Comparison of ENCODE assay signal across 8 cellular contexts in genomic region chr14:94963051-94963450, GRCh38.
"Had no signal": no experiment of that assay in that cellular context is flagged by ENCODE, and none has a peak within 500 bp of the region (broad histone marks: within the 10 kb centered on the region; RNA-seq: fewer than 3 reads in every experiment).

No MANE protein-coding gene starts in this region.

- ATAC-seq: HepG2 had no signal

- H3K4me3 ChIP-seq: GM23338 had no signal

- DNase-seq: HCEC 1CT had no signal

- H3K4me1 Mint-ChIP-seq: IgD-negative memory B cell had no signal

- H3K27ac ChIP-seq: HL-60 had no signal

- H3K36me3 Mint-ChIP-seq: IgD-negative memory B cell had no signal

- FAIRE-seq: H1, H54, HepG2 had no signal

- H3K9me3 Mint-ChIP-seq: GM23338, H9, IgD-negative memory B cell had no signal

- H3K4me3 Mint-ChIP-seq: GM23338, H9, IgD-negative memory B cell had no signal

- H3K27ac Mint-ChIP-seq: GM23338, H9, IgD-negative memory B cell had no signal
